10 cellular contexts compared by ENCODE assay signal in the genomic region with DNA sequence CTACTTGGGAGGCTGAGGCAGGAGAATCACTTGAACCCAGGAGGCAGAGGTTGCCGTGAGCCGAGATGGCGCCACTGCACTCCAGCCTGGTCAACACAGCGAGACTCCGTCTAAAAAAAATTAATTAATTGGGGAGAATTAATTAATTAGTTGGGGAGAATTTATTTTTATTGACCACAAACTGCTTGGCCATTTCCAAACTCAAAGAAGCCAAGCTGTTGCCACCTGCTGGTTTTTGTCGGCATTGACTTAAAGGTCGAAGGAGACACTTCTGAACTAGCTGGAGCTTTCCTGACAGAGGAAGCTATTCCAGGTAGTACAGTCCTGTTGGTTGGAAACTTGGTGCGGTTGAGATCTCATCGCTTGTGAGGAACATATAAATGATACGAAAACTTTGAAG. TPM values are rescaled to one million over a fixed set of nuclear protein-coding genes. Genes with fewer than 3 reads are reported as not detected.
A peak's percentile ranks its signal among the peaks of the same experiment; 100 is the strongest.
DNase-seq lines count a peak whose midpoint lies in the region; TF ChIP-seq lines count a peak whose summit lies in the region.
"Had no signal": no experiment of that assay in that cellular context is flagged by ENCODE, and none has a peak within 500 bp of the region (broad histone marks: within the 10 kb centered on the region; RNA-seq: fewer than 3 reads in every experiment).

No MANE protein-coding gene starts in this region.

- TF ChIP-seq CTCF in CD14-positive monocyte (IDR thresholded peaks at IDR 0.05) (peak; percentile 40), GM12874 (IDR thresholded peaks at IDR 0.05; ENCODE audit: insufficient read depth, low read depth, low read length) (peak; percentile 44; the same call in 1 of the 2 replicates), VCaP (conservative IDR thresholded peaks at IDR 0.05) (peak; percentile 70), kidney epithelial cell (IDR thresholded peaks at IDR 0.05; ENCODE audit: insufficient read depth, low read length, poor library complexity, severe bottlenecking) (peak; percentile 61), ovary (IDR thresholded peaks at IDR 0.05) (no peak)

- DNase-seq in CD14-positive monocyte (ENCODE audit: low spot score) (no peak), kidney epithelial cell (ENCODE audit: low read depth) (no peak), ovary (no peak)
- no peak for DNase-seq in T-helper 2 cell treated with Interferon-gamma antibody and Interleukin-4, amounts not matched to agents 5 μg/mL and 100 μg/mL, for 36 hours (ENCODE audit: low spot score)
- DNase-seq in stimulated activated naive CD4-positive, alpha-beta T cell (lab: John Stamatoyannopoulos, UW), result no peak

- TF ChIP-seq POLR2A in ovary (IDR thresholded peaks at IDR 0.05), result no peak

- H3K36me3 ChIP-seq in kidney epithelial cell (ENCODE audit: control insufficient read depth, insufficient read depth, low read length), result no peaks in the 10 kb centered on the region
- no peaks in the 10 kb centered on the region for H3K36me3 ChIP-seq in ovary

- TF ChIP-seq RAD21 in Ishikawa (IDR thresholded peaks at IDR 0.05; ENCODE audit: low read depth), result 0 out of 2 replicates have a peak, but pooled peaks have one; percentile 20

- H3K36me3 Mint-ChIP-seq in CD14-positive monocyte, result no peaks in the 10 kb centered on the region
- no peaks in the 10 kb centered on the region for H3K36me3 Mint-ChIP-seq in T-helper 2 cell treated with Interferon-gamma antibody and Interleukin-4, amounts not matched to agents 5 μg/mL and 100 μg/mL, for 36 hours (ENCODE audit: low read depth)
- H3K36me3 Mint-ChIP-seq: memory B cell had no signal

- no peak overlapping the region for H3K27ac Mint-ChIP-seq in CD14-positive monocyte
- H3K27ac Mint-ChIP-seq in T-helper 2 cell treated with Interferon-gamma antibody and Interleukin-4, amounts not matched to agents 5 μg/mL and 100 μg/mL, for 36 hours, result no peak overlapping the region
- H3K27ac Mint-ChIP-seq: memory B cell had no signal

- H3K4me1 ChIP-seq in ovary (ENCODE audit: insufficient read depth), result peaks cover 2% of the 10 kb centered on the region

- intact Hi-C loops in CD14-positive monocyte (cut with micrococcal nuclease) (no loop called here), ovary (cut with DNase I) (no loop called here)

- H3K4me1 Mint-ChIP-seq in CD14-positive monocyte, result peaks cover 3% of the 10 kb centered on the region
- H3K4me1 Mint-ChIP-seq in T-helper 2 cell treated with Interferon-gamma antibody and Interleukin-4, amounts not matched to agents 5 μg/mL and 100 μg/mL, for 36 hours (ENCODE audit: low read depth), result no peaks in the 10 kb centered on the region

- TF ChIP-seq EP300 in Ishikawa (IDR thresholded peaks at IDR 0.05; ENCODE audit: borderline replicate concordance) (no peak), ovary (IDR thresholded peaks at IDR 0.05) (no peak)

- no peak overlapping the region for H3K4me3 Mint-ChIP-seq in CD14-positive monocyte
- no peak overlapping the region for H3K4me3 Mint-ChIP-seq in T-helper 2 cell treated with Interferon-gamma antibody and Interleukin-4, amounts not matched to agents 5 μg/mL and 100 μg/mL, for 36 hours
- H3K4me3 Mint-ChIP-seq: memory B cell had no signal

- no peak overlapping the region for H3K4me3 ChIP-seq in kidney epithelial cell (ENCODE audit: low read depth, low read length)
- no peak overlapping the region for H3K4me3 ChIP-seq in ovary

- WGBS in ovary, 3 donors, result 68 to 78% (median 72%) methylated on average over 10 of the region's 10 CpGs

- peaks cover 0 to 2% (median 0%) of the 10 kb centered on the region in 7 donors for H3K9me3 Mint-ChIP-seq in CD14-positive monocyte
- no peaks in the 10 kb centered on the region for H3K9me3 Mint-ChIP-seq in T-helper 2 cell treated with Interferon-gamma antibody and Interleukin-4, amounts not matched to agents 5 μg/mL and 100 μg/mL, for 36 hours
- H3K9me3 Mint-ChIP-seq: memory B cell had no signal

- peaks cover 3 to 8% (median 4%) of the 10 kb centered on the region in 3 donors for H3K27me3 Mint-ChIP-seq in CD14-positive monocyte (ENCODE audit: low read depth in 3 of 3)
- no peaks in the 10 kb centered on the region for H3K27me3 Mint-ChIP-seq in T-helper 2 cell treated with Interferon-gamma antibody and Interleukin-4, amounts not matched to agents 5 μg/mL and 100 μg/mL, for 36 hours (ENCODE audit: low read depth)

- H3K27me3 ChIP-seq in kidney epithelial cell (ENCODE audit: control insufficient read depth, insufficient read depth, low read length) (no peaks in the 10 kb centered on the region), ovary (no peaks in the 10 kb centered on the region)

- H3K27ac ChIP-seq in VCaP (no peak overlapping the region), ovary (no peak overlapping the region)

- H3K9me3 ChIP-seq in ovary, result no peaks in the 10 kb centered on the region

TF ChIP-seq in Ishikawa, 13 proteins besides CTCF, POLR2A, EP300 and RAD21:
- TF ChIP-seq TAF1 (IDR thresholded peaks at IDR 0.05; ENCODE audit: low read depth) (no peak), TCF12 (IDR thresholded peaks at IDR 0.05; ENCODE audit: low read depth) (no peak), FOXM1 (IDR thresholded peaks at IDR 0.05; ENCODE audit: borderline replicate concordance, low read depth) (no peak), EGR1 (IDR thresholded peaks at IDR 0.05) (no peak), CREB1 (IDR thresholded peaks at IDR 0.05; ENCODE audit: low read depth) (no peak), ZBTB7A (IDR thresholded peaks at IDR 0.05; ENCODE audit: low read depth) (no peak), CEBPB (IDR thresholded peaks at IDR 0.05) (no peak)
- TF ChIP-seq, protein P1, sequence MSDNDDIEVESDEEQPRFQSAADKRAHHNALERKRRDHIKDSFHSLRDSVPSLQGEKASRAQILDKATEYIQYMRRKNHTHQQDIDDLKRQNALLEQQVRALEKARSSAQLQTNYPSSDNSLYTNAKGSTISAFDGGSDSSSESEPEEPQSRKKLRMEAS (IDR thresholded peaks at IDR 0.05), result no peak
- TF ChIP-seq, protein P2, sequence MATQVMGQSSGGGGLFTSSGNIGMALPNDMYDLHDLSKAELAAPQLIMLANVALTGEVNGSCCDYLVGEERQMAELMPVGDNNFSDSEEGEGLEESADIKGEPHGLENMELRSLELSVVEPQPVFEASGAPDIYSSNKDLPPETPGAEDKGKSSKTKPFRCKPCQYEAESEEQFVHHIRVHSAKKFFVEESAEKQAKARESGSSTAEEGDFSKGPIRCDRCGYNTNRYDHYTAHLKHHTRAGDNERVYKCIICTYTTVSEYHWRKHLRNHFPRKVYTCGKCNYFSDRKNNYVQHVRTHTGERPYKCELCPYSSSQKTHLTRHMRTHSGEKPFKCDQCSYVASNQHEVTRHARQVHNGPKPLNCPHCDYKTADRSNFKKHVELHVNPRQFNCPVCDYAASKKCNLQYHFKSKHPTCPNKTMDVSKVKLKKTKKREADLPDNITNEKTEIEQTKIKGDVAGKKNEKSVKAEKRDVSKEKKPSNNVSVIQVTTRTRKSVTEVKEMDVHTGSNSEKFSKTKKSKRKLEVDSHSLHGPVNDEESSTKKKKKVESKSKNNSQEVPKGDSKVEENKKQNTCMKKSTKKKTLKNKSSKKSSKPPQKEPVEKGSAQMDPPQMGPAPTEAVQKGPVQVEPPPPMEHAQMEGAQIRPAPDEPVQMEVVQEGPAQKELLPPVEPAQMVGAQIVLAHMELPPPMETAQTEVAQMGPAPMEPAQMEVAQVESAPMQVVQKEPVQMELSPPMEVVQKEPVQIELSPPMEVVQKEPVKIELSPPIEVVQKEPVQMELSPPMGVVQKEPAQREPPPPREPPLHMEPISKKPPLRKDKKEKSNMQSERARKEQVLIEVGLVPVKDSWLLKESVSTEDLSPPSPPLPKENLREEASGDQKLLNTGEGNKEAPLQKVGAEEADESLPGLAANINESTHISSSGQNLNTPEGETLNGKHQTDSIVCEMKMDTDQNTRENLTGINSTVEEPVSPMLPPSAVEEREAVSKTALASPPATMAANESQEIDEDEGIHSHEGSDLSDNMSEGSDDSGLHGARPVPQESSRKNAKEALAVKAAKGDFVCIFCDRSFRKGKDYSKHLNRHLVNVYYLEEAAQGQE (IDR thresholded peaks at IDR 0.05; ENCODE audit: low read depth), result no peak

RNA-seq across cellular contexts. Expression of a gene that starts 13.1 kb away (rescaled TPM):
- polyA plus RNA-seq in CD14-positive monocyte (not detected), ovary (1 to 10 TPM; 2.0 to 4.3 TPM)
- total RNA-seq in kidney epithelial cell (0.27 TPM in 1 of 2 replicates, not detected in the other), ovary (1 to 10 TPM in 6 of 7 donors, under 1 TPM in 1; 0.67 to 6.1 (median 1.8) TPM)
- total RNA-seq: T-helper 1 cell treated with Interleukin-12 subunit alpha and Interleukin-12 subunit beta and Interleukin-4 antibody, amounts not matched to agents 30 ng/mL and 1 ng/mL, for 36 hours had no signal

RNA-seq across cellular contexts. Expression of a gene that starts 28.2 kb away (rescaled TPM):
- polyA plus RNA-seq in CD14-positive monocyte (not detected), ovary (not detected)
- total RNA-seq in kidney epithelial cell (not detected in 2 replicates), ovary (not detected)
- total RNA-seq: T-helper 1 cell treated with Interleukin-12 subunit alpha and Interleukin-12 subunit beta and Interleukin-4 antibody, amounts not matched to agents 30 ng/mL and 1 ng/mL, for 36 hours had no signal

Comparison
In these comparisons a context has a peak if more than half of its experiments do, and no peak if none do; other contexts are left out.
1. CTCF ChIP-seq: peak in CD14-positive monocyte (single experiment), GM12874 (single experiment), VCaP (single experiment) and kidney epithelial cell (single experiment); none in ovary (0 of 3).